Comparison of ENCODE assay signal across 8 cellular contexts in the genomic region with DNA sequence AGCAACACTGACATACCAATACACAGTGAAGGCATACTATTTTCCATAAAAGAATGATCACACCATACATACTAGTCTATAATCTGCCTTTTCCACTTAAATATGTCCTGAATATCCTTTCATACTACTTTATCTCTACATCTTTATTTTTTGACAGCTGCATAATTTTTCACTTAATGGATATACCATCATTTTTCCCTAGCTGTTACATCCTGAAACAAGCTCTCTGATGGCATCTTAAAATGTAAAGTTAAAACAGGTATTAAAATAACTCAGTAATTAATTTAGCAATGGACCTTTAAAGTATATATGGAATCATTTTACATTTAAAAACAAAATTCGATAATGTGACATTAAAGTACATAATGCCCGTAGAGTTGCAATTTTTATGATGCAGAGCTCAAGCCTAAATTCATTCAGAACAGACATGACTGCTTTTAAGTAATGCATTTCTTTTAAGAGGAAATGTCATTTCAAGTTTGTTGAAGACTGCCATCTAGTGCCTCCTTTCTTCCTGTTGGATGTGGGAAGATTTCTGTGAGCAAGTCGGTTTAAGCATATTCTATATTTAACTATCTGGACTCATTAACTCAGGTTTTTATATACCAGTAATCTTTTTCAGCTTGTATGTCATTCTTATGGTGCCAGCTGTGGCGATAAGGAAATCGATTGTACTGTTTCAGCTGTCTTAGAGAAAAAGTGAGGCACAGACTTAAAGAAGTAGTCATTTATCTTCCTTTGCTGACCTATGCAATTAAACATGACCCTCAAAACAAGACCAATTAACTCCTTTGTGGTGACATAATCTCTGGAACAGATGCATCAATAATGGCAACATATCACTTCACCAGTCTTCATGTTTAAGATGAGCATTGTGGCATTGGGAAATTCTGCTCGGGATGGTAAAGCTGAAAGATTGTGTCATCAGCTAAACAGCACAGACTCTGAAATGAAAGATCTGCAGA. TPM values are rescaled to one million over a fixed set of nuclear protein-coding genes. Genes with fewer than 3 reads are reported as not detected.
DNase-seq lines count a peak whose midpoint lies in the region; ATAC-seq, FAIRE-seq and TF ChIP-seq lines count a peak whose summit lies in the region.

No MANE protein-coding gene starts in this region.

- H3K36me3 Mint-ChIP-seq in stimulated activated effector memory CD8-positive, alpha-beta T cell treated with anti-CD3 and anti-CD28 coated beads, Interleukin-12 subunit alpha, Interleukin-12 subunit beta, amount 100 ng/mL, for 72 hours = no peaks in the 10 kb centered on the region

- in situ Hi-C loops in GM13977 (cut with MboI; ENCODE audit: low pct_unique_long_range_greater_than_20kb, low sequenced_read_pairs, unreplicated experiment) = no loop called here

- WGBS in lung, 2 donors = 17 to 25% methylated on average over 6 of the region's 6 CpGs

- no peaks in the 10 kb centered on the region for H3K9me3 Mint-ChIP-seq in stimulated activated effector memory CD8-positive, alpha-beta T cell treated with anti-CD3 and anti-CD28 coated beads, Interleukin-12 subunit alpha, Interleukin-12 subunit beta, amount 100 ng/mL, for 72 hours

- no peaks in the 10 kb centered on the region for H3K27me3 ChIP-seq in lung (ENCODE audit: control insufficient read depth, insufficient read depth)

- no peaks in the 10 kb centered on the region for H3K4me1 Mint-ChIP-seq in stimulated activated effector memory CD8-positive, alpha-beta T cell treated with anti-CD3 and anti-CD28 coated beads, Interleukin-12 subunit alpha, Interleukin-12 subunit beta, amount 100 ng/mL, for 72 hours

- peak; percentile 98 for FAIRE-seq in A204.1 (lab: Jason Lieb, UNC)

- peak; percentile 36 for DNase-seq in GM13977 (ENCODE audit: low spot score)
- peak; percentile 41 for DNase-seq in NCI-H524 treated with DMSO at 0.1 percent for 48 hours (lab: John Stamatoyannopoulos, UW)
- DNase-seq in cerebellar cortex (ENCODE audit: low spot score) = peak; percentile 63
- DNase-seq in lung (ENCODE audit: low spot score) = no peak
- DNase-seq in stimulated activated effector memory CD8-positive, alpha-beta T cell treated with anti-CD3 and anti-CD28 coated beads, Interleukin-12 subunit alpha, Interleukin-12 subunit beta, amount 100 ng/mL, for 72 hours (ENCODE audit: low spot score in 2 of 2) = no peak

- H3K27ac ChIP-seq in lung (ENCODE audit: low read depth in 1 of 2, low read length in 1 of 2) = peak overlapping the region in 1 of 2 donors; percentile 53

- H3K4me3 Mint-ChIP-seq in stimulated activated effector memory CD8-positive, alpha-beta T cell treated with anti-CD3 and anti-CD28 coated beads, Interleukin-12 subunit alpha, Interleukin-12 subunit beta, amount 100 ng/mL, for 72 hours = no peak overlapping the region

- peak; percentile 55 for TF ChIP-seq CTCF in GM13977 (IDR thresholded peaks at IDR 0.05; ENCODE audit: extremely low read depth, insufficient read depth, missing control alignments)
- peak; percentile 33 for TF ChIP-seq CTCF in lung (IDR thresholded peaks at IDR 0.05; ENCODE audit: control extremely low read depth, extremely low read depth)

- peaks cover 4 to 6% of the 10 kb centered on the region in 2 donors for H3K4me1 ChIP-seq in lung (ENCODE audit: control insufficient read depth in 2 of 2, insufficient read depth in 2 of 2, low read length in 2 of 2)

- H3K9me3 ChIP-seq in lung (ENCODE audit: control insufficient read depth in 2 of 2, insufficient read depth in 1 of 2, low read length in 1 of 2) = no peaks in the 10 kb centered on the region

- ATAC-seq in HG03066 (IDR thresholded peaks at IDR 0.05; ENCODE audit: low read depth, unreplicated experiment) (peak; percentile 62), lung (ENCODE audit: insufficient read depth, low FRiP score) (peak; percentile 48), HG03460 (IDR thresholded peaks at IDR 0.05; ENCODE audit: unreplicated experiment) (no peak)
- no peak for ATAC-seq in stimulated activated effector memory CD8-positive, alpha-beta T cell treated with anti-CD3 and anti-CD28 coated beads, Interleukin-12 subunit alpha, Interleukin-12 subunit beta, amount 100 ng/mL, for 72 hours

- H3K4me3 ChIP-seq in lung = no peak overlapping the region

- H3K36me3 ChIP-seq in lung (ENCODE audit: control insufficient read depth in 2 of 2, insufficient read depth in 2 of 2, low read length in 2 of 2) = no peaks in the 10 kb centered on the region

- no peak overlapping the region for H3K27ac Mint-ChIP-seq in stimulated activated effector memory CD8-positive, alpha-beta T cell treated with anti-CD3 and anti-CD28 coated beads, Interleukin-12 subunit alpha, Interleukin-12 subunit beta, amount 100 ng/mL, for 72 hours

RNA-seq across cellular contexts. Expression of a gene that starts 20.3 kb away (rescaled TPM):
- 10 to 100 TPM; 12.7 to 60.1 TPM for total RNA-seq in lung
- 1 to 10 TPM; 2.1 to 2.9 TPM for polyA plus RNA-seq in lung

Comparison
In these comparisons a context has a peak if more than half of its experiments do, and no peak if none do; other contexts are left out.
1. DNase-seq: peak in GM13977 (single experiment), NCI-H524 treated with DMSO at 0.1 percent for 48 hours (single experiment) and cerebellar cortex (single experiment); none in lung (single experiment) and stimulated activated effector memory CD8-positive, alpha-beta T cell treated with anti-CD3 and anti-CD28 coated beads, Interleukin-12 subunit alpha, Interleukin-12 subunit beta, amount 100 ng/mL, for 72 hours (0 of 2).
2. ATAC-seq: peak in HG03066 (single experiment) and lung (single experiment); none in stimulated activated effector memory CD8-positive, alpha-beta T cell treated with anti-CD3 and anti-CD28 coated beads, Interleukin-12 subunit alpha, Interleukin-12 subunit beta, amount 100 ng/mL, for 72 hours (single experiment) and HG03460 (single experiment).